Comparison of ENCODE assay signal across 12 cellular contexts in the genomic region with DNA sequence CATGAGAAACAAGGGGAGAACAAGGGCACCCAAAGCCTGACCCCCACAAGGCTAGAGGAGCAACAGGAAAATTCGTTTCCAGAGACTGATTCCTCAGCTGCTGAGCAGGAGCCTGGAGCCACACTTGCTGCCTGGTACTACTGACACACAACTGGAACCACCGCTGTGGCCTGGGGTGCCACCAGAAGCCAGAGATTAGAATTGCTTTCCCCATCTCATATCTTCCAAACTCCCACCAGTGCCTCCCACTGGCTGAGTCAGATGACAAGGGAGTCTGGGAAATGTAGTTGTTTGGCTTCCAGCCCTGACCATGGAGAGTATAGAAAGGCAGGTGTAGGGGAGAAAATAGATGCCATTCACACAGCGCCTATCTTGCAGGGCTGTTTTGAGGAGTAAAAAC. TPM values are rescaled to one million over a fixed set of nuclear protein-coding genes. Genes with fewer than 3 reads are reported as not detected.
DNase-seq lines count a peak whose midpoint lies in the region; TF ChIP-seq lines count a peak whose summit lies in the region.
"Had no signal": no experiment of that assay in that cellular context is flagged by ENCODE, and none has a peak within 500 bp of the region (broad histone marks: within the 10 kb centered on the region; RNA-seq: fewer than 3 reads in every experiment).

No MANE protein-coding gene starts in this region.

- H4K20me1 ChIP-seq in neural progenitor cell (ENCODE audit: low read depth): peaks cover 5% of the 10 kb centered on the region

- TF ChIP-seq RAD21 in Ishikawa (IDR thresholded peaks at IDR 0.05; ENCODE audit: low read depth): no peak

- no peaks in the 10 kb centered on the region for H3K36me3 ChIP-seq in neural progenitor cell

- no peak overlapping the region for H2AFZ ChIP-seq in neural progenitor cell (replicated peaks)

- no peak overlapping the region for H3K9ac ChIP-seq in neural progenitor cell

- H3K36me3 Mint-ChIP-seq in neural progenitor cell (peaks cover 7% of the 10 kb centered on the region), endothelial cell (ENCODE audit: low read depth, unreplicated experiment) (peaks cover 25% of the 10 kb centered on the region)

- no peak for TF ChIP-seq EP300 in Ishikawa (IDR thresholded peaks at IDR 0.05; ENCODE audit: borderline replicate concordance)

- H3K27me3 Mint-ChIP-seq in neural progenitor cell (ENCODE audit: insufficient read depth, low read depth): no peaks in the 10 kb centered on the region
- H3K27me3 Mint-ChIP-seq in endothelial cell (ENCODE audit: unreplicated experiment): peaks cover 12% of the 10 kb centered on the region
- H3K27me3 Mint-ChIP-seq: central memory CD8-positive, alpha-beta T cell had no signal

- H3K4me3 Mint-ChIP-seq in neural progenitor cell (no peak overlapping the region), endothelial cell (ENCODE audit: unreplicated experiment) (no peak overlapping the region)
- H3K4me3 Mint-ChIP-seq: central memory CD8-positive, alpha-beta T cell had no signal

- H3K4me1 ChIP-seq in neural progenitor cell: peaks cover 8% of the 10 kb centered on the region

- TF ChIP-seq CTCF in neural progenitor cell (IDR thresholded peaks at IDR 0.05) (no peak), endothelial cell (IDR thresholded peaks at IDR 0.05; ENCODE audit: unreplicated experiment) (no peak)

- H3K27ac Mint-ChIP-seq in neural progenitor cell (no peak overlapping the region), endothelial cell (ENCODE audit: unreplicated experiment) (no peak overlapping the region)

- H3K27ac ChIP-seq in neural progenitor cell: no peak overlapping the region

- H3K27me3 ChIP-seq in neural progenitor cell: no peaks in the 10 kb centered on the region

- H3K4me2 ChIP-seq in neural progenitor cell: no peak overlapping the region

- H3K9me3 ChIP-seq in neural progenitor cell (ENCODE audit: low read depth): no peaks in the 10 kb centered on the region

- H3K4me3 ChIP-seq in neural progenitor cell: no peak overlapping the region

- DNase-seq in ELF-1 (ENCODE audit: low read depth, low spot score) (peak; percentile 39), activated T-cell treated with anti-CD3 and anti-CD28 coated beads for 48 hours (ENCODE audit: low read depth) (peak; percentile 52), neural progenitor cell (ENCODE audit: low spot score) (peak; percentile 24), ureter (ENCODE audit: low spot score) (no peak), endothelial cell (ENCODE audit: low spot score) (no peak)
- DNase-seq in activated CD4-positive, CD25-positive, alpha-beta regulatory T cell (lab: John Stamatoyannopoulos, UW): no peak
- DNase-seq: DND-41, midbrain, NCI-H1417 treated with DMSO at 0.1 percent for 48 hours, RPMI8226 had no signal

- peaks cover 14% of the 10 kb centered on the region for H3F3A ChIP-seq in neural progenitor cell (ENCODE audit: low read depth)

- peaks cover 4% of the 10 kb centered on the region for H3K9me3 Mint-ChIP-seq in neural progenitor cell
- no peaks in the 10 kb centered on the region for H3K9me3 Mint-ChIP-seq in endothelial cell (ENCODE audit: unreplicated experiment)

- peaks cover 20% of the 10 kb centered on the region for H3K4me1 Mint-ChIP-seq in neural progenitor cell
- peaks cover 25% of the 10 kb centered on the region for H3K4me1 Mint-ChIP-seq in endothelial cell (ENCODE audit: unreplicated experiment)

- H3K79me2 ChIP-seq in neural progenitor cell (ENCODE audit: low read depth): peaks cover 8% of the 10 kb centered on the region

TF ChIP-seq in Ishikawa, 13 proteins besides CTCF, POLR2A, EP300 and RAD21:
- no peak for TF ChIP-seq CEBPB (IDR thresholded peaks at IDR 0.05)
- TF ChIP-seq, protein P1, sequence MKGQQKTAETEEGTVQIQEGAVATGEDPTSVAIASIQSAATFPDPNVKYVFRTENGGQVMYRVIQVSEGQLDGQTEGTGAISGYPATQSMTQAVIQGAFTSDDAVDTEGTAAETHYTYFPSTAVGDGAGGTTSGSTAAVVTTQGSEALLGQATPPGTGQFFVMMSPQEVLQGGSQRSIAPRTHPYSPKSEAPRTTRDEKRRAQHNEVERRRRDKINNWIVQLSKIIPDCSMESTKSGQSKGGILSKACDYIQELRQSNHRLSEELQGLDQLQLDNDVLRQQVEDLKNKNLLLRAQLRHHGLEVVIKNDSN (IDR thresholded peaks at IDR 0.05): peak; percentile 18; the same call in 1 of the 2 replicates
- TF ChIP-seq, protein P2, sequence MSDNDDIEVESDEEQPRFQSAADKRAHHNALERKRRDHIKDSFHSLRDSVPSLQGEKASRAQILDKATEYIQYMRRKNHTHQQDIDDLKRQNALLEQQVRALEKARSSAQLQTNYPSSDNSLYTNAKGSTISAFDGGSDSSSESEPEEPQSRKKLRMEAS (IDR thresholded peaks at IDR 0.05): no peak
- no peak for TF ChIP-seq NFIC (IDR thresholded peaks at IDR 0.05)

RNA-seq across cellular contexts. Expression of gene TMEM11, which starts 4.1 kb away (rescaled TPM):
- 17.3 and 20.9 TPM in 2 replicates for total RNA-seq in neural progenitor cell (ENCODE audit: low replicate concordance)
- total RNA-seq in ureter: 20.4 TPM
- total RNA-seq in endothelial cell (ENCODE audit: unreplicated experiment): 36.9 TPM

RNA-seq across cellular contexts. Expression of gene NATD1, which starts 35.1 kb away (rescaled TPM):
- total RNA-seq in neural progenitor cell (ENCODE audit: low replicate concordance) (4.3 and 7.8 TPM in 2 replicates), ureter (5.6 TPM), endothelial cell (ENCODE audit: unreplicated experiment) (30.3 TPM)

Comparison
In these comparisons a context has a peak if more than half of its experiments do, and no peak if none do; other contexts are left out.
1. DNase-seq: peak in ELF-1 (single experiment), activated T-cell treated with anti-CD3 and anti-CD28 coated beads for 48 hours (single experiment) and neural progenitor cell (single experiment); none in ureter (single experiment), endothelial cell (single experiment) and activated CD4-positive, CD25-positive, alpha-beta regulatory T cell (0 of 4).